Comparison of ENCODE assay signal across 8 cellular contexts in genomic region chr19:1862068-1862423, GRCh38. TPM values are rescaled to one million over a fixed set of nuclear protein-coding genes. Genes with fewer than 3 reads are reported as not detected.
DNase-seq lines count a peak whose midpoint lies in the region; ATAC-seq and TF ChIP-seq lines count a peak whose summit lies in the region.

No MANE protein-coding gene starts in this region.

- no peak for ATAC-seq in GM21737 (IDR thresholded peaks at IDR 0.05; ENCODE audit: unreplicated experiment)
- ATAC-seq in HG03159 (IDR thresholded peaks at IDR 0.05; ENCODE audit: unreplicated experiment): no peak
- no peak for ATAC-seq in GM21367 (IDR thresholded peaks at IDR 0.05; ENCODE audit: unreplicated experiment)

- CTCF ChIA-PET in Caco-2 (lab: Charles Lee): no interaction called here

- H3K4me1 Mint-ChIP-seq in Caco-2 (ENCODE audit: low read depth, unreplicated experiment): peaks cover 5% of the 10 kb centered on the region

- intact Hi-C loops in Caco-2 (cut with micrococcal nuclease; ENCODE audit: unreplicated experiment): no loop called here

- H3K9ac ChIP-seq in OCI-LY3 (ENCODE audit: low read length) (peak overlapping the region; percentile 95), parathyroid adenoma (no peak overlapping the region)

- peak overlapping the region; percentile 73 for H3K4me3 Mint-ChIP-seq in Caco-2 (ENCODE audit: unreplicated experiment)

- H3K27ac ChIP-seq in OCI-LY3 (ENCODE audit: low read length) (peak overlapping the region; percentile 79), parathyroid adenoma (no peak overlapping the region)

- POLR2A ChIA-PET in Caco-2 (lab: Charles Lee): no interaction called here

- no peak overlapping the region for H2AFZ ChIP-seq in OCI-LY3 (ENCODE audit: low read depth, low read length)
- no peak overlapping the region for H2AFZ ChIP-seq in parathyroid adenoma

- no peaks in the 10 kb centered on the region for H3K9me3 Mint-ChIP-seq in Caco-2 (ENCODE audit: unreplicated experiment)

- TF ChIP-seq CTCF in Caco-2 (IDR thresholded peaks at IDR 0.05; ENCODE audit: insufficient read depth in 1 of 2, low read depth in 1 of 2, low read length in 1 of 2, severe bottlenecking in 1 of 2, unreplicated experiment in 1 of 2) (no peak), OCI-LY3 (IDR thresholded peaks at IDR 0.05; ENCODE audit: low read depth, low read length) (no peak), epithelial cell of esophagus (IDR thresholded peaks at IDR 0.05; ENCODE audit: insufficient read depth, low read depth, low read length, missing control alignments) (no peak), parathyroid adenoma (IDR thresholded peaks at IDR 0.05) (no peak)

- H3K4me2 ChIP-seq in OCI-LY3 (ENCODE audit: low read length): peak overlapping the region; percentile 99
- peak overlapping the region; percentile 90 for H3K4me2 ChIP-seq in parathyroid adenoma (ENCODE audit: low read length)

- no peaks in the 10 kb centered on the region for H3K27me3 Mint-ChIP-seq in Caco-2 (ENCODE audit: insufficient read depth, unreplicated experiment)

- peaks cover 14% of the 10 kb centered on the region for H3K36me3 Mint-ChIP-seq in Caco-2 (ENCODE audit: insufficient read depth, unreplicated experiment)

- BruUV-seq in Caco-2 (replicated peaks; lab: Mats Ljungman, UMichigan): no TSS peak

- H3K9me3 ChIP-seq in Caco-2 (no peaks in the 10 kb centered on the region), OCI-LY3 (ENCODE audit: insufficient read depth, low read length) (no peaks in the 10 kb centered on the region), parathyroid adenoma (ENCODE audit: control insufficient read depth, low read length) (no peaks in the 10 kb centered on the region)

- H3K36me3 ChIP-seq in Caco-2 (ENCODE audit: control insufficient read depth, insufficient read depth, low read length) (no peaks in the 10 kb centered on the region), OCI-LY3 (replicated peaks; ENCODE audit: low read depth, low read length) (no peaks in the 10 kb centered on the region), parathyroid adenoma (ENCODE audit: control insufficient read depth, insufficient read depth, low read length) (no peaks in the 10 kb centered on the region)

- peak overlapping the region; percentile 35 for H3K27ac Mint-ChIP-seq in Caco-2 (ENCODE audit: unreplicated experiment)

- peak overlapping the region; percentile 89 for H3K4me3 ChIP-seq in Caco-2 (ENCODE audit: low read depth, low read length)
- H3K4me3 ChIP-seq in OCI-LY3 (ENCODE audit: low read length): peak overlapping the region; percentile 95
- peak overlapping the region; percentile 77 for H3K4me3 ChIP-seq in epithelial cell of esophagus (ENCODE audit: low read length)
- peak overlapping the region; percentile 56 for H3K4me3 ChIP-seq in parathyroid adenoma (ENCODE audit: low read depth, low read length)

- H3K27me3 ChIP-seq in Caco-2 (replicated peaks; ENCODE audit: control insufficient read depth, insufficient read depth, low read length) (no peaks in the 10 kb centered on the region), OCI-LY3 (ENCODE audit: low read depth, low read length) (no peaks in the 10 kb centered on the region), parathyroid adenoma (ENCODE audit: control insufficient read depth, insufficient read depth, low read length) (no peaks in the 10 kb centered on the region)

- H3K79me2 ChIP-seq in OCI-LY3 (ENCODE audit: low read length) (peaks cover 72% of the 10 kb centered on the region), parathyroid adenoma (peaks cover 6% of the 10 kb centered on the region)

- DNase-seq in Caco-2 (no peak), epithelial cell of esophagus (ENCODE audit: low read depth) (no peak), GM19238 (ENCODE audit: insufficient read length, low spot score) (no peak)

- H3K4me1 ChIP-seq in Caco-2: peaks cover 45% of the 10 kb centered on the region
- H3K4me1 ChIP-seq in OCI-LY3 (ENCODE audit: low read length): peaks cover 51% of the 10 kb centered on the region
- peaks cover 19% of the 10 kb centered on the region for H3K4me1 ChIP-seq in parathyroid adenoma

- H4K20me1 ChIP-seq in OCI-LY3 (ENCODE audit: insufficient read depth, low read length): peaks cover 50% of the 10 kb centered on the region

RNA-seq across cellular contexts. Expression of gene KLF16, which starts 1.3 kb away (rescaled TPM):
- total RNA-seq in Caco-2 (2022): 26.5 and 26.8 TPM in 2 replicates

RNA-seq across cellular contexts. Expression of gene REXO1, which starts 13.8 kb away (rescaled TPM):
- 43.0 and 46.6 TPM in 2 replicates for total RNA-seq in Caco-2 (2022)

RNA-seq across cellular contexts. Expression of gene ABHD17A, which starts 23.2 kb away (rescaled TPM):
- 47.7 and 51.8 TPM in 2 replicates for total RNA-seq in Caco-2 (2022)

RNA-seq across cellular contexts. Expression of gene ADAT3, which starts 43.2 kb away (rescaled TPM):
- total RNA-seq in Caco-2 (2022): 12.6 and 14.0 TPM in 2 replicates

RNA-seq across cellular contexts. Expression of gene SCAMP4, which starts 43.2 kb away (rescaled TPM):
- 78.3 and 84.1 TPM in 2 replicates for total RNA-seq in Caco-2 (2022)
